13 cellular contexts compared by ENCODE assay signal in genomic region chr10:74231375-74231774, GRCh38.
DNase-seq lines count a peak whose midpoint lies in the region; ATAC-seq and TF ChIP-seq lines count a peak whose summit lies in the region.
"Had no signal": no experiment of that assay in that cellular context is flagged by ENCODE, and none has a peak within 500 bp of the region (broad histone marks: within the 10 kb centered on the region; RNA-seq: fewer than 3 reads in every experiment).

No MANE protein-coding gene starts in this region.

- TF ChIP-seq CTCF in MCF 10A (IDR thresholded peaks at IDR 0.05; ENCODE audit: unreplicated experiment) (no peak), breast epithelium (IDR thresholded peaks at IDR 0.05) (no peak), adrenal gland (IDR thresholded peaks at IDR 0.05) (no peak), foreskin fibroblast (IDR thresholded peaks at IDR 0.05; ENCODE audit: low read depth, low read length) (no peak), WERI-Rb-1 (IDR thresholded peaks at IDR 0.05; ENCODE audit: low read depth, low read length) (no peak), spleen (IDR thresholded peaks at IDR 0.05 in 8 of 11, conservative IDR thresholded peaks at IDR 0.05 in 3 of 11) (no peak)

- H3K4me3 ChIP-seq in breast epithelium (no peak overlapping the region), adrenal gland (no peak overlapping the region), foreskin fibroblast (ENCODE audit: low read depth in 1 of 2, low read length in 2 of 2) (no peak overlapping the region), WERI-Rb-1 (ENCODE audit: low read depth, low read length) (no peak overlapping the region), spleen (no peak overlapping the region)

- H3K36me3 Mint-ChIP-seq in MCF 10A (ENCODE audit: insufficient read depth, unreplicated experiment): peaks cover 11% of the 10 kb centered on the region
- peaks cover 3% of the 10 kb centered on the region for H3K36me3 Mint-ChIP-seq in T-helper 2 cell treated with Interferon-gamma antibody and Interleukin-4, amounts not matched to agents 5 μg/mL and 100 μg/mL, for 36 hours (ENCODE audit: low read depth)

- POLR2A ChIA-PET in MCF 10A (lab: Yijun Ruan, JAX): interaction anchor here (0.6 to 2.2 kb wide), 5 partner anchors 42 to 342 kb away, joined by 3 to 17 read pairs (median 3); partner anchors contain the start of genes ADK and AP3M1

- CTCF ChIA-PET in MCF 10A (lab: Yijun Ruan, JAX): interaction anchor here (0.6 to 1.9 kb wide), 8 partner anchors 18 to 1731 kb away, joined by 3 to 7 read pairs (median 4); partner anchors contain the start of genes ADK and AP3M1

- intact Hi-C loops in MCF 10A (cut with micrococcal nuclease) (loop anchor here (5.0 kb wide), 1 partner anchor 114 kb away; no protein-coding TSS in a partner anchor), breast epithelium (cut with DNase I; ENCODE audit: low total_unique reads) (no loop called here), adrenal gland (cut with DNase I) (no loop called here), spleen (cut with DNase I; ENCODE audit: low total_unique reads) (no loop called here)

- H3K27ac ChIP-seq in breast epithelium (no peak overlapping the region), adrenal gland (peak overlapping the region in 1 of 5 donors; percentile 22), WERI-Rb-1 (no peak overlapping the region), spleen (no peak overlapping the region)

- ATAC-seq in GM18867 (IDR thresholded peaks at IDR 0.05; ENCODE audit: unreplicated experiment): no peak

- peak overlapping the region; percentile 78 for H3K27ac Mint-ChIP-seq in MCF 10A (ENCODE audit: low read depth, unreplicated experiment)
- no peak overlapping the region for H3K27ac Mint-ChIP-seq in T-helper 2 cell treated with Interferon-gamma antibody and Interleukin-4, amounts not matched to agents 5 μg/mL and 100 μg/mL, for 36 hours
- H3K27ac Mint-ChIP-seq: activated naive CD4-positive, alpha-beta T cell treated with anti-CD3 and anti-CD28 coated beads, Interleukin-2, amount 50 U/mL, for 24 hours had no signal

- H3K4me1 Mint-ChIP-seq in MCF 10A (ENCODE audit: insufficient read depth, unreplicated experiment): peaks cover 17% of the 10 kb centered on the region
- H3K4me1 Mint-ChIP-seq in T-helper 2 cell treated with Interferon-gamma antibody and Interleukin-4, amounts not matched to agents 5 μg/mL and 100 μg/mL, for 36 hours (ENCODE audit: low read depth): peaks cover 16% of the 10 kb centered on the region

- TF ChIP-seq POLR2A in breast epithelium (IDR thresholded peaks at IDR 0.05): no peak
- TF ChIP-seq POLR2A in adrenal gland (IDR thresholded peaks at IDR 0.05): no peak
- TF ChIP-seq POLR2A in spleen (IDR thresholded peaks at IDR 0.05): no peak

- WGBS in adrenal gland, 4 donors: 47 to 60% (median 54%) methylated on average over 2 of the region's 2 CpGs
- 83 to 96% (median 89%) methylated on average over 2 of the region's 2 CpGs for WGBS in spleen, 5 donors

- BruUV-seq in MCF 10A (replicated peaks; lab: Mats Ljungman, UMichigan): no TSS peak

- no peaks in the 10 kb centered on the region for H3K4me1 ChIP-seq in breast epithelium
- peaks cover 13 to 26% of the 10 kb centered on the region in 2 donors for H3K4me1 ChIP-seq in adrenal gland (replicated peaks in 1 of 2)
- H3K4me1 ChIP-seq in spleen: peaks cover 7 to 45% (median 17%) of the 10 kb centered on the region in 6 donors

- no peaks in the 10 kb centered on the region for H3K36me3 ChIP-seq in breast epithelium
- no peaks in the 10 kb centered on the region for H3K36me3 ChIP-seq in adrenal gland (replicated peaks in 1 of 2)
- H3K36me3 ChIP-seq in WERI-Rb-1: no peaks in the 10 kb centered on the region
- no peaks in the 10 kb centered on the region for H3K36me3 ChIP-seq in spleen

- H3K9me3 Mint-ChIP-seq in MCF 10A (ENCODE audit: unreplicated experiment): no peaks in the 10 kb centered on the region
- H3K9me3 Mint-ChIP-seq in T-helper 2 cell treated with Interferon-gamma antibody and Interleukin-4, amounts not matched to agents 5 μg/mL and 100 μg/mL, for 36 hours: no peaks in the 10 kb centered on the region
- H3K9me3 Mint-ChIP-seq: activated naive CD4-positive, alpha-beta T cell treated with anti-CD3 and anti-CD28 coated beads, Interleukin-2, amount 50 U/mL, for 24 hours had no signal

- H3K4me3 Mint-ChIP-seq in MCF 10A (ENCODE audit: unreplicated experiment): no peak overlapping the region
- H3K4me3 Mint-ChIP-seq in T-helper 2 cell treated with Interferon-gamma antibody and Interleukin-4, amounts not matched to agents 5 μg/mL and 100 μg/mL, for 36 hours: no peak overlapping the region
- H3K4me3 Mint-ChIP-seq: activated naive CD4-positive, alpha-beta T cell treated with anti-CD3 and anti-CD28 coated beads, Interleukin-2, amount 50 U/mL, for 24 hours had no signal

- H3K9me3 ChIP-seq in breast epithelium (no peaks in the 10 kb centered on the region), adrenal gland (replicated peaks in 1 of 3) (no peaks in the 10 kb centered on the region), WERI-Rb-1 (ENCODE audit: severe bottlenecking) (no peaks in the 10 kb centered on the region), spleen (no peaks in the 10 kb centered on the region)

- H3K27me3 ChIP-seq in breast epithelium: no peaks in the 10 kb centered on the region
- H3K27me3 ChIP-seq in adrenal gland: no peaks in the 10 kb centered on the region
- H3K27me3 ChIP-seq in WERI-Rb-1 (ENCODE audit: insufficient read depth, low read depth, severe bottlenecking): no peaks in the 10 kb centered on the region
- no peaks in the 10 kb centered on the region for H3K27me3 ChIP-seq in spleen (replicated peaks in 1 of 7)

- no peaks in the 10 kb centered on the region for H3K27me3 Mint-ChIP-seq in MCF 10A (ENCODE audit: insufficient read depth, unreplicated experiment)
- H3K27me3 Mint-ChIP-seq in T-helper 2 cell treated with Interferon-gamma antibody and Interleukin-4, amounts not matched to agents 5 μg/mL and 100 μg/mL, for 36 hours (ENCODE audit: low read depth): no peaks in the 10 kb centered on the region
- H3K27me3 Mint-ChIP-seq: activated naive CD4-positive, alpha-beta T cell treated with anti-CD3 and anti-CD28 coated beads, Interleukin-2, amount 50 U/mL, for 24 hours had no signal

- peak; percentile 82 for DNase-seq in MCF 10A (ENCODE audit: unreplicated experiment)
- DNase-seq in breast epithelium (ENCODE audit: low spot score in 2 of 2): no peak
- DNase-seq in adrenal gland: peak; percentile 53 to 81 (median 75)
- DNase-seq in foreskin fibroblast: peak; percentile 30 to 41
- no peak for DNase-seq in T-helper 2 cell treated with Interferon-gamma antibody and Interleukin-4, amounts not matched to agents 5 μg/mL and 100 μg/mL, for 36 hours (ENCODE audit: low spot score)
- no peak for DNase-seq in WERI-Rb-1
- no peak for DNase-seq in spleen
- DNase-seq: activated CD8-positive, alpha-beta memory T cell treated with anti-CD3 and anti-CD28 coated beads, Interleukin-2, amount 50 U/mL, for 48 hours; NCI-H187 treated with DMSO at 0.1 percent for 48 hours; NCI-H774; T-helper 2 cell had no signal

Comparison
In these comparisons a context has a peak if more than half of its experiments do, and no peak if none do; other contexts are left out.
1. DNase-seq: peak in MCF 10A (single experiment), adrenal gland (7 of 7) and foreskin fibroblast (2 of 2); none in breast epithelium (0 of 2), T-helper 2 cell treated with Interferon-gamma antibody and Interleukin-4, amounts not matched to agents 5 μg/mL and 100 μg/mL, for 36 hours (single experiment), WERI-Rb-1 (single experiment) and spleen (single experiment).